In genomic region chr2:203498161-203498560, GRCh38 we compare ENCODE assay signal across 9 cellular contexts. TPM values are rescaled to one million over a fixed set of nuclear protein-coding genes. Genes with fewer than 3 reads are reported as not detected.
DNase-seq lines count a peak whose midpoint lies in the region; ATAC-seq and TF ChIP-seq lines count a peak whose summit lies in the region.
"Had no signal": no experiment of that assay in that cellular context is flagged by ENCODE, and none has a peak within 500 bp of the region (broad histone marks: within the 10 kb centered on the region; RNA-seq: fewer than 3 reads in every experiment).

No MANE protein-coding gene starts in this region.

- H3K4me3 ChIP-seq in lower lobe of right lung = no peak overlapping the region

- no peaks in the 10 kb centered on the region for H3K9me3 ChIP-seq in lower lobe of right lung

- H3K36me3 Mint-ChIP-seq in CD14-positive monocyte (peaks cover 10 to 13% of the 10 kb centered on the region in 2 donors), chondrocyte (ENCODE audit: low read depth) (peaks cover 10% of the 10 kb centered on the region)
- no peaks in the 10 kb centered on the region for H3K36me3 Mint-ChIP-seq in stimulated activated memory B cell treated with anti-CD40 and anti-IgM and Interleukin-4, amounts not matched to agents 10 μg/mL and 1 μg/mL and 100 μg/mL, for 72 hours

- H3K9me3 Mint-ChIP-seq in CD14-positive monocyte (peaks cover 0 to 8% (median 3%) of the 10 kb centered on the region in 7 donors), chondrocyte (ENCODE audit: low read depth) (no peaks in the 10 kb centered on the region)
- H3K9me3 Mint-ChIP-seq in stimulated activated memory B cell treated with anti-CD40 and anti-IgM and Interleukin-4, amounts not matched to agents 10 μg/mL and 1 μg/mL and 100 μg/mL, for 72 hours = no peaks in the 10 kb centered on the region

- peaks cover 38% of the 10 kb centered on the region for H3K4me1 ChIP-seq in lower lobe of right lung

- H3K27ac ChIP-seq in lower lobe of right lung = no peak overlapping the region

- DNase-seq in CD14-positive monocyte (ENCODE audit: low spot score) (no peak), LoVo (ENCODE audit: low spot score) (peak; percentile 83), chondrocyte (ENCODE audit: low spot score) (no peak), lower lobe of right lung (no peak), NCI-H510A (lab: John Stamatoyannopoulos, UW) (no peak), T-helper 1 cell (no peak)
- DNase-seq: stimulated activated CD8-positive, alpha-beta memory T cell treated with anti-CD3 and anti-CD28 coated beads, Interleukin-4, amount 100 ng/mL, for 48 hours had no signal

- intact Hi-C loops in CD14-positive monocyte (cut with micrococcal nuclease) (loop anchor here in 1 of 2 donors (5.0 kb wide), 1 partner anchor 159 kb away; no protein-coding TSS in a partner anchor), lower lobe of right lung (cut with DNase I) (no loop called here)

- TF ChIP-seq CTCF in CD14-positive monocyte (IDR thresholded peaks at IDR 0.05) (no peak), chondrocyte (IDR thresholded peaks at IDR 0.05) (no peak), lower lobe of right lung (IDR thresholded peaks at IDR 0.05) (no peak)

- H3K4me1 Mint-ChIP-seq in CD14-positive monocyte = peaks cover 36% of the 10 kb centered on the region
- peaks cover 54% of the 10 kb centered on the region for H3K4me1 Mint-ChIP-seq in chondrocyte (ENCODE audit: low read depth)
- H3K4me1 Mint-ChIP-seq in stimulated activated memory B cell treated with anti-CD40 and anti-IgM and Interleukin-4, amounts not matched to agents 10 μg/mL and 1 μg/mL and 100 μg/mL, for 72 hours = peaks cover 6% of the 10 kb centered on the region

- H3K4me3 Mint-ChIP-seq in CD14-positive monocyte = no peak overlapping the region
- H3K4me3 Mint-ChIP-seq in chondrocyte (ENCODE audit: unreplicated experiment) = no peak overlapping the region
- H3K4me3 Mint-ChIP-seq in stimulated activated memory B cell treated with anti-CD40 and anti-IgM and Interleukin-4, amounts not matched to agents 10 μg/mL and 1 μg/mL and 100 μg/mL, for 72 hours = no peak overlapping the region

- H3K27me3 Mint-ChIP-seq in CD14-positive monocyte (ENCODE audit: low read depth in 3 of 3) = peaks cover 0 to 2% (median 0%) of the 10 kb centered on the region in 3 donors
- H3K27me3 Mint-ChIP-seq in chondrocyte (ENCODE audit: low read depth) = no peaks in the 10 kb centered on the region
- H3K27me3 Mint-ChIP-seq in stimulated activated memory B cell treated with anti-CD40 and anti-IgM and Interleukin-4, amounts not matched to agents 10 μg/mL and 1 μg/mL and 100 μg/mL, for 72 hours = no peaks in the 10 kb centered on the region

- no peaks in the 10 kb centered on the region for H3K27me3 ChIP-seq in lower lobe of right lung (ENCODE audit: low read depth)

- ATAC-seq in lower lobe of right lung = peak; percentile 67 to 81
- ATAC-seq in GM21390 (IDR thresholded peaks at IDR 0.05; ENCODE audit: unreplicated experiment) = no peak
- ATAC-seq in stimulated activated memory B cell treated with anti-CD40 and anti-IgM and Interleukin-4, amounts not matched to agents 10 μg/mL and 1 μg/mL and 100 μg/mL, for 72 hours = no peak

- H3K27ac Mint-ChIP-seq in CD14-positive monocyte = peak overlapping the region in 6 of 7 donors; percentile 30 to 83 (median 74)
- peak overlapping the region; percentile 3 for H3K27ac Mint-ChIP-seq in chondrocyte (ENCODE audit: unreplicated experiment)
- H3K27ac Mint-ChIP-seq in stimulated activated memory B cell treated with anti-CD40 and anti-IgM and Interleukin-4, amounts not matched to agents 10 μg/mL and 1 μg/mL and 100 μg/mL, for 72 hours = no peak overlapping the region

- H3K36me3 ChIP-seq in lower lobe of right lung = peaks cover 7% of the 10 kb centered on the region

RNA-seq across cellular contexts. Expression of gene RAPH1, which starts 36.9 kb away (rescaled TPM):
- 1 to 10 TPM; 4.5 to 5.1 TPM for polyA plus RNA-seq in CD14-positive monocyte
- total RNA-seq in chondrocyte (58.9 to 71.6 TPM (median 71.5 TPM) in 3 replicates), lower lobe of right lung (63.8 TPM)

Comparison
In these comparisons a context has a peak if more than half of its experiments do, and no peak if none do; other contexts are left out.
1. ATAC-seq: peak in lower lobe of right lung (2 of 2); none in GM21390 (single experiment) and stimulated activated memory B cell treated with anti-CD40 and anti-IgM and Interleukin-4, amounts not matched to agents 10 μg/mL and 1 μg/mL and 100 μg/mL, for 72 hours (single experiment).